ENCODE assay signal across 2 cellular contexts in genomic region chr1:1069061-1069710, GRCh38.
TF ChIP-seq lines count a peak whose summit lies in the region.

No MANE protein-coding gene starts in this region.

TF ChIP-seq in HEK293, 187 proteins besides CTCF, POLR2A, EP300 and RAD21 (continued from another document and continues in another):
- TF ChIP-seq ZNF518A (tag by site-specific recombination; conservative IDR thresholded peaks at IDR 0.05; ENCODE audit: low read depth) (no peak), ZSCAN16 (tag by site-specific recombination; IDR thresholded peaks at IDR 0.05) (no peak), ZNF148 (tag by site-specific recombination; IDR thresholded peaks at IDR 0.05; ENCODE audit: borderline replicate concordance) (no peak), MYNN (tag by site-specific recombination; IDR thresholded peaks at IDR 0.05; ENCODE audit: borderline replicate concordance) (no peak), ZNF155 (tag by site-specific recombination; IDR thresholded peaks at IDR 0.05) (no peak), KLF10 (tag by site-specific recombination; IDR thresholded peaks at IDR 0.05) (peak; percentile 83), ZNF23 (tag by site-specific recombination; IDR thresholded peaks at IDR 0.05; ENCODE audit: borderline replicate concordance) (no peak), ZNF18 (tag by site-specific recombination; IDR thresholded peaks at IDR 0.05) (no peak), ZNF521 (tag by site-specific recombination; IDR thresholded peaks at IDR 0.05) (no peak), ZNF433 (tag by site-specific recombination; IDR thresholded peaks at IDR 0.05; ENCODE audit: low read depth) (no peak), GFI1B (tag by site-specific recombination; IDR thresholded peaks at IDR 0.05) (no peak), ZSCAN30 (tag by site-specific recombination; IDR thresholded peaks at IDR 0.05) (no peak), ZNF16 (tag by site-specific recombination; IDR thresholded peaks at IDR 0.05; ENCODE audit: low read depth) (no peak), EGR2 (tag by site-specific recombination; IDR thresholded peaks at IDR 0.05; ENCODE audit: low read depth) (peak; percentile 74), KLF8 (tag by site-specific recombination; IDR thresholded peaks at IDR 0.05) (peak; percentile 55), ZNF561 (tag by site-specific recombination; IDR thresholded peaks at IDR 0.05; ENCODE audit: borderline replicate concordance) (0 out of 2 replicates have a peak, but pooled peaks have one; percentile 33), KLF16 (tag by site-specific recombination; IDR thresholded peaks at IDR 0.05) (0 out of 2 replicates have a peak, but pooled peaks have one; percentile 55), ZNF626 (tag by site-specific recombination; IDR thresholded peaks at IDR 0.05) (no peak), ZNF600 (tag by site-specific recombination; IDR thresholded peaks at IDR 0.05) (peak; percentile 82)

TF ChIP-seq in HepG2, 621 proteins besides CTCF, POLR2A, EP300 and RAD21 (continued from another document and continues in another):
- TF ChIP-seq, protein P1, sequence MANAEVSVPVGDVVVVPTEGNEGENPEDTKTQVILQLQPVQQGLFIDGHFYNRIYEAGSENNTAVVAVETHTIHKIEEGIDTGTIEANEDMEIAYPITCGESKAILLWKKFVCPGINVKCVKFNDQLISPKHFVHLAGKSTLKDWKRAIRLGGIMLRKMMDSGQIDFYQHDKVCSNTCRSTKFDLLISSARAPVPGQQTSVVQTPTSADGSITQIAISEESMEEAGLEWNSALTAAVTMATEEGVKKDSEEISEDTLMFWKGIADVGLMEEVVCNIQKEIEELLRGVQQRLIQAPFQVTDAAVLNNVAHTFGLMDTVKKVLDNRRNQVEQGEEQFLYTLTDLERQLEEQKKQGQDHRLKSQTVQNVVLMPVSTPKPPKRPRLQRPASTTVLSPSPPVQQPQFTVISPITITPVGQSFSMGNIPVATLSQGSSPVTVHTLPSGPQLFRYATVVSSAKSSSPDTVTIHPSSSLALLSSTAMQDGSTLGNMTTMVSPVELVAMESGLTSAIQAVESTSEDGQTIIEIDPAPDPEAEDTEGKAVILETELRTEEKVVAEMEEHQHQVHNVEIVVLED (CRISPR knock-in tag; IDR thresholded peaks at IDR 0.05; ENCODE audit: borderline replicate concordance) = peak; percentile 58; the same call in 1 of the 2 replicates
- TF ChIP-seq ZNF556 (CRISPR knock-in tag; IDR thresholded peaks at IDR 0.05; ENCODE audit: borderline replicate concordance) (peak; percentile 37; the same call in 1 of the 2 replicates), ELF3 (CRISPR knock-in tag; IDR thresholded peaks at IDR 0.05) (no peak), TAF1 (CRISPR knock-in tag; IDR thresholded peaks at IDR 0.05) (peak; percentile 19; the same call in 1 of the 2 replicates), ZNF75D (CRISPR knock-in tag; IDR thresholded peaks at IDR 0.05; ENCODE audit: borderline replicate concordance) (no peak), GATAD1 (CRISPR knock-in tag; IDR thresholded peaks at IDR 0.05) (0 out of 2 replicates have a peak, but pooled peaks have one; percentile 17), FOXC1 (CRISPR knock-in tag; IDR thresholded peaks at IDR 0.05; ENCODE audit: borderline replicate concordance) (no peak), RNF219 (CRISPR knock-in tag; IDR thresholded peaks at IDR 0.05) (no peak), GATAD2A (CRISPR knock-in tag; IDR thresholded peaks at IDR 0.05) (no peak), MAF1 (CRISPR knock-in tag; IDR thresholded peaks at IDR 0.05; ENCODE audit: borderline replicate concordance) (no peak), HDAC1 (CRISPR knock-in tag; IDR thresholded peaks at IDR 0.05) (peak; percentile 36), MTF1 (CRISPR knock-in tag; IDR thresholded peaks at IDR 0.05) (no peak), NFYB (CRISPR knock-in tag; IDR thresholded peaks at IDR 0.05) (no peak; the same call in 1 of the 2 replicates), ZNF333 (CRISPR knock-in tag; IDR thresholded peaks at IDR 0.05; ENCODE audit: borderline replicate concordance) (no peak), SAP130 (CRISPR knock-in tag; IDR thresholded peaks at IDR 0.05; ENCODE audit: low read depth) (peak; percentile 52), KLF6 (CRISPR knock-in tag; IDR thresholded peaks at IDR 0.05) (no peak), CAMTA2 (CRISPR knock-in tag; IDR thresholded peaks at IDR 0.05; ENCODE audit: borderline replicate concordance) (no peak), BHLHE40 (IDR thresholded peaks at IDR 0.05; ENCODE audit: low read length) (no peak), ARNTL (CRISPR knock-in tag; IDR thresholded peaks at IDR 0.05) (no peak), ZBTB7B (CRISPR knock-in tag; IDR thresholded peaks at IDR 0.05) (no peak)
- TF ChIP-seq, protein P2, sequence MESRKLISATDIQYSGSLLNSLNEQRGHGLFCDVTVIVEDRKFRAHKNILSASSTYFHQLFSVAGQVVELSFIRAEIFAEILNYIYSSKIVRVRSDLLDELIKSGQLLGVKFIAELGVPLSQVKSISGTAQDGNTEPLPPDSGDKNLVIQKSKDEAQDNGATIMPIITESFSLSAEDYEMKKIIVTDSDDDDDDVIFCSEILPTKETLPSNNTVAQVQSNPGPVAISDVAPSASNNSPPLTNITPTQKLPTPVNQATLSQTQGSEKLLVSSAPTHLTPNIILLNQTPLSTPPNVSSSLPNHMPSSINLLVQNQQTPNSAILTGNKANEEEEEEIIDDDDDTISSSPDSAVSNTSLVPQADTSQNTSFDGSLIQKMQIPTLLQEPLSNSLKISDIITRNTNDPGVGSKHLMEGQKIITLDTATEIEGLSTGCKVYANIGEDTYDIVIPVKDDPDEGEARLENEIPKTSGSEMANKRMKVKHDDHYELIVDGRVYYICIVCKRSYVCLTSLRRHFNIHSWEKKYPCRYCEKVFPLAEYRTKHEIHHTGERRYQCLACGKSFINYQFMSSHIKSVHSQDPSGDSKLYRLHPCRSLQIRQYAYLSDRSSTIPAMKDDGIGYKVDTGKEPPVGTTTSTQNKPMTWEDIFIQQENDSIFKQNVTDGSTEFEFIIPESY (CRISPR knock-in tag; IDR thresholded peaks at IDR 0.05) = no peak
- TF ChIP-seq, protein P3, sequence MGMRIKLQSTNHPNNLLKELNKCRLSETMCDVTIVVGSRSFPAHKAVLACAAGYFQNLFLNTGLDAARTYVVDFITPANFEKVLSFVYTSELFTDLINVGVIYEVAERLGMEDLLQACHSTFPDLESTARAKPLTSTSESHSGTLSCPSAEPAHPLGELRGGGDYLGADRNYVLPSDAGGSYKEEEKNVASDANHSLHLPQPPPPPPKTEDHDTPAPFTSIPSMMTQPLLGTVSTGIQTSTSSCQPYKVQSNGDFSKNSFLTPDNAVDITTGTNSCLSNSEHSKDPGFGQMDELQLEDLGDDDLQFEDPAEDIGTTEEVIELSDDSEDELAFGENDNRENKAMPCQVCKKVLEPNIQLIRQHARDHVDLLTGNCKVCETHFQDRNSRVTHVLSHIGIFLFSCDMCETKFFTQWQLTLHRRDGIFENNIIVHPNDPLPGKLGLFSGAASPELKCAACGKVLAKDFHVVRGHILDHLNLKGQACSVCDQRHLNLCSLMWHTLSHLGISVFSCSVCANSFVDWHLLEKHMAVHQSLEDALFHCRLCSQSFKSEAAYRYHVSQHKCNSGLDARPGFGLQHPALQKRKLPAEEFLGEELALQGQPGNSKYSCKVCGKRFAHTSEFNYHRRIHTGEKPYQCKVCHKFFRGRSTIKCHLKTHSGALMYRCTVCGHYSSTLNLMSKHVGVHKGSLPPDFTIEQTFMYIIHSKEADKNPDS (CRISPR knock-in tag; IDR thresholded peaks at IDR 0.05) = no peak
- TF ChIP-seq, protein P4, sequence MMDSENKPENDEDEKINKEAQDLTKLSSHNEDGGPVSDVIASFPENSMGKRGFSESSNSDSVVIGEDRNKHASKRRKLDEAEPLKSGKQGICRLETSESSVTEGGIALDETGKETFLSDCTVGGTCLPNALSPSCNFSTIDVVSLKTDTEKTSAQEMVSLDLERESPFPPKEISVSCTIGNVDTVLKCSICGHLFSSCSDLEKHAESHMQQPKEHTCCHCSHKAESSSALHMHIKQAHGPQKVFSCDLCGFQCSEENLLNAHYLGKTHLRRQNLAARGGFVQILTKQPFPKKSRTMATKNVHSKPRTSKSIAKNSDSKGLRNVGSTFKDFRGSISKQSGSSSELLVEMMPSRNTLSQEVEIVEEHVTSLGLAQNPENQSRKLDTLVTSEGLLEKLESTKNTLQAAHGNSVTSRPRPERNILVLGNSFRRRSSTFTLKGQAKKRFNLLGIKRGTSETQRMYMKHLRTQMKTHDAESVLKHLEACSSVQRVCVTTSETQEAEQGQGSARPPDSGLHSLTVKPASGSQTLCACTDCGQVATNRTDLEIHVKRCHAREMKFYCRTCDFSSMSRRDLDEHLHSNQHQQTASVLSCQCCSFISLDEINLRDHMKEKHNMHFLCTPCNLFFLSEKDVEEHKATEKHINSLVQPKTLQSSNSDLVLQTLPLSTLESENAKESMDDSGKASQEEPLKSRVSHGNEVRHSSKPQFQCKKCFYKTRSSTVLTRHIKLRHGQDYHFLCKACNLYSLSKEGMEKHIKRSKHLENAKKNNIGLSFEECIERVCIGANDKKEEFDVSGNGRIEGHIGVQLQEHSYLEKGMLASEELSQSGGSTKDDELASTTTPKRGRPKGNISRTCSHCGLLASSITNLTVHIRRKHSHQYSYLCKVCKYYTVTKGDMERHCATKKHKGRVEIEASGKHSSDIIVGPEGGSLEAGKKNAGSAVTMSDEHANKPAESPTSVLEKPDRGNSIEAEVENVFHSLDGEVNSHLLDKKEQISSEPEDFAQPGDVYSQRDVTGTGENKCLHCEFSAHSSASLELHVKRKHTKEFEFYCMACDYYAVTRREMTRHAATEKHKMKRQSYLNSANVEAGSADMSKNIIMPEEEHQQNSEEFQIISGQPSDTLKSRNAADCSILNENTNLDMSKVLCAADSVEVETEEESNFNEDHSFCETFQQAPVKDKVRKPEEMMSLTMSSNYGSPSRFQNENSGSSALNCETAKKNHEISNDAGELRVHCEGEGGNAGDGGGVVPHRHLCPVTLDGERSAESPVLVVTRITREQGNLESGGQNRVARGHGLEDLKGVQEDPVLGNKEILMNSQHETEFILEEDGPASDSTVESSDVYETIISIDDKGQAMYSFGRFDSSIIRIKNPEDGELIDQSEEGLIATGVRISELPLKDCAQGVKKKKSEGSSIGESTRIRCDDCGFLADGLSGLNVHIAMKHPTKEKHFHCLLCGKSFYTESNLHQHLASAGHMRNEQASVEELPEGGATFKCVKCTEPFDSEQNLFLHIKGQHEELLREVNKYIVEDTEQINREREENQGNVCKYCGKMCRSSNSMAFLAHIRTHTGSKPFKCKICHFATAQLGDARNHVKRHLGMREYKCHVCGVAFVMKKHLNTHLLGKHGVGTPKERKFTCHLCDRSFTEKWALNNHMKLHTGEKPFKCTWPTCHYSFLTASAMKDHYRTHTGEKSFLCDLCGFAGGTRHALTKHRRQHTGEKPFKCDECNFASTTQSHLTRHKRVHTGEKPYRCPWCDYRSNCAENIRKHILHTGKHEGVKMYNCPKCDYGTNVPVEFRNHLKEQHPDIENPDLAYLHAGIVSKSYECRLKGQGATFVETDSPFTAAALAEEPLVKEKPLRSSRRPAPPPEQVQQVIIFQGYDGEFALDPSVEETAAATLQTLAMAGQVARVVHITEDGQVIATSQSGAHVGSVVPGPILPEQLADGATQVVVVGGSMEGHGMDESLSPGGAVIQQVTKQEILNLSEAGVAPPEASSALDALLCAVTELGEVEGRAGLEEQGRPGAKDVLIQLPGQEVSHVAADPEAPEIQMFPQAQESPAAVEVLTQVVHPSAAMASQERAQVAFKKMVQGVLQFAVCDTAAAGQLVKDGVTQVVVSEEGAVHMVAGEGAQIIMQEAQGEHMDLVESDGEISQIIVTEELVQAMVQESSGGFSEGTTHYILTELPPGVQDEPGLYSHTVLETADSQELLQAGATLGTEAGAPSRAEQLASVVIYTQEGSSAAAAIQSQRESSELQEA (CRISPR knock-in tag; IDR thresholded peaks at IDR 0.05; ENCODE audit: not compliant biosample characterization) = no peak
- TF ChIP-seq, protein P5, sequence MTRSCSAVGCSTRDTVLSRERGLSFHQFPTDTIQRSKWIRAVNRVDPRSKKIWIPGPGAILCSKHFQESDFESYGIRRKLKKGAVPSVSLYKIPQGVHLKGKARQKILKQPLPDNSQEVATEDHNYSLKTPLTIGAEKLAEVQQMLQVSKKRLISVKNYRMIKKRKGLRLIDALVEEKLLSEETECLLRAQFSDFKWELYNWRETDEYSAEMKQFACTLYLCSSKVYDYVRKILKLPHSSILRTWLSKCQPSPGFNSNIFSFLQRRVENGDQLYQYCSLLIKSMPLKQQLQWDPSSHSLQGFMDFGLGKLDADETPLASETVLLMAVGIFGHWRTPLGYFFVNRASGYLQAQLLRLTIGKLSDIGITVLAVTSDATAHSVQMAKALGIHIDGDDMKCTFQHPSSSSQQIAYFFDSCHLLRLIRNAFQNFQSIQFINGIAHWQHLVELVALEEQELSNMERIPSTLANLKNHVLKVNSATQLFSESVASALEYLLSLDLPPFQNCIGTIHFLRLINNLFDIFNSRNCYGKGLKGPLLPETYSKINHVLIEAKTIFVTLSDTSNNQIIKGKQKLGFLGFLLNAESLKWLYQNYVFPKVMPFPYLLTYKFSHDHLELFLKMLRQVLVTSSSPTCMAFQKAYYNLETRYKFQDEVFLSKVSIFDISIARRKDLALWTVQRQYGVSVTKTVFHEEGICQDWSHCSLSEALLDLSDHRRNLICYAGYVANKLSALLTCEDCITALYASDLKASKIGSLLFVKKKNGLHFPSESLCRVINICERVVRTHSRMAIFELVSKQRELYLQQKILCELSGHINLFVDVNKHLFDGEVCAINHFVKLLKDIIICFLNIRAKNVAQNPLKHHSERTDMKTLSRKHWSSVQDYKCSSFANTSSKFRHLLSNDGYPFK (CRISPR knock-in tag; IDR thresholded peaks at IDR 0.05; ENCODE audit: borderline replicate concordance) = no peak
